Comparison of ENCODE assay signal across 18 cellular contexts in genomic region chr14:93286212-93286890, GRCh38. TPM values are rescaled to one million over a fixed set of nuclear protein-coding genes. Genes with fewer than 3 reads are reported as not detected.
A peak's percentile ranks its signal among the peaks of the same experiment; 100 is the strongest.
DNase-seq lines count a peak whose midpoint lies in the region; ATAC-seq and TF ChIP-seq lines count a peak whose summit lies in the region.
"Had no signal": no experiment of that assay in that cellular context is flagged by ENCODE, and none has a peak within 500 bp of the region (broad histone marks: within the 10 kb centered on the region; RNA-seq: fewer than 3 reads in every experiment).

No MANE protein-coding gene starts in this region.

- DNase-seq in AG20443 (ENCODE audit: low spot score): peak; percentile 20
- peak; percentile 38 for DNase-seq in choroid plexus epithelial cell (ENCODE audit: low read depth)
- DNase-seq in kidney glomerular epithelial cell (lab: John Stamatoyannopoulos, UW): peak; percentile 95
- no peak for DNase-seq in posterior vena cava (ENCODE audit: low spot score)
- DNase-seq in activated CD8-positive, alpha-beta memory T cell treated with anti-CD3 and anti-CD28 coated beads, Interleukin-2, amount 50 U/mL, for 4 hours: no peak
- DNase-seq in T1000 (lab: John Stamatoyannopoulos, UW): no peak
- DNase-seq: activated naive CD8-positive, alpha-beta T cell treated with anti-CD3 and anti-CD28 coated beads, Interleukin-2, amount 10 ng/mL, durations not matched to agents 7 days and 5 days; activated T-cell treated with anti-CD3 and anti-CD28 coated beads, Interleukin-2, amount 50 U/mL, for 24 hours; caudate nucleus; CD8-positive, alpha-beta T cell; HCEC 1CT; KG1; NCI-H1436; SHP77; stomach had no signal

- H3K36me3 ChIP-seq in HUES64 (ENCODE audit: insufficient read depth, low read length): peaks cover 43% of the 10 kb centered on the region

- no peak for ATAC-seq in GM21360 (IDR thresholded peaks at IDR 0.05; ENCODE audit: unreplicated experiment)
- ATAC-seq: CD8-positive, alpha-beta T cell had no signal

- H3K9ac ChIP-seq in HUES64 (ENCODE audit: low read depth, low read length): no peak overlapping the region
- H3K9ac ChIP-seq: parathyroid adenoma had no signal

- H3K4me1 ChIP-seq in HUES64 (ENCODE audit: insufficient read depth, low read length): peaks cover 6% of the 10 kb centered on the region; the same call in 1 of the 2 replicates

- intact Hi-C loops in posterior vena cava (cut with DNase I): no loop called here

- H3K27me3 ChIP-seq in HUES64 (ENCODE audit: insufficient read depth, low read length): no peaks in the 10 kb centered on the region
- H3K27me3 ChIP-seq: stomach had no signal

- 97% methylated on average over 4 of the region's 4 CpGs for WGBS in HUES64

- no peaks in the 10 kb centered on the region for H3K9me3 ChIP-seq in HUES64 (ENCODE audit: insufficient read depth, low read depth, low read length)
- H3K9me3 ChIP-seq: stomach had no signal

- H3K4me3 ChIP-seq in HUES64 (ENCODE audit: low read length) (no peak overlapping the region), choroid plexus epithelial cell (ENCODE audit: low read depth, low read length) (no peak overlapping the region)
- H3K4me3 ChIP-seq: stomach had no signal

- 0 out of 2 replicates have a peak overlapping the region, but pooled peaks have one; percentile 28 for H3K27ac ChIP-seq in HUES64 (ENCODE audit: low read depth, low read length)
- H3K27ac ChIP-seq: parathyroid adenoma, stomach had no signal

- TF ChIP-seq CTCF in choroid plexus epithelial cell (conservative IDR thresholded peaks at IDR 0.05; ENCODE audit: low read depth, low read length): no peak

RNA-seq across cellular contexts. Expression of gene BTBD7, which starts 46.5 kb away (rescaled TPM):
- 17.4 TPM for polyA plus RNA-seq in HUES64 (2013, experiment 1 of 2)
- 17.2 TPM for polyA plus RNA-seq in HUES64 (2013, experiment 2 of 2)
- 10 to 100 TPM; 34.8 to 42.5 TPM for total RNA-seq in posterior vena cava

Comparison
In these comparisons a context has a peak if more than half of its experiments do, and no peak if none do; other contexts are left out.
1. DNase-seq: peak in AG20443 (single experiment), choroid plexus epithelial cell (single experiment) and kidney glomerular epithelial cell (single experiment); none in posterior vena cava (single experiment), activated CD8-positive, alpha-beta memory T cell treated with anti-CD3 and anti-CD28 coated beads, Interleukin-2, amount 50 U/mL, for 4 hours (single experiment) and T1000 (single experiment).